In genomic region chr2:109612991-109613921, GRCh38 we compare ENCODE assay signal across 8 cellular contexts. TPM values are rescaled to one million over a fixed set of nuclear protein-coding genes. Genes with fewer than 3 reads are reported as not detected.
DNase-seq lines count a peak whose midpoint lies in the region; ATAC-seq and TF ChIP-seq lines count a peak whose summit lies in the region.

No MANE protein-coding gene starts in this region.

- peak overlapping the region; percentile 98 for H3K27ac Mint-ChIP-seq in WTC11
- peak overlapping the region in 1 of 2 donors; percentile 65 for H3K27ac Mint-ChIP-seq in natural killer cell treated with Interleukin-12 subunit alpha and Interleukin-12 subunit beta and Interleukin-15 and Interleukin-18, amount 100 ng/mL, for 72 hours

- no peak for TF ChIP-seq CTCF in WTC11 (IDR thresholded peaks at IDR 0.05)
- TF ChIP-seq CTCF in foreskin keratinocyte (conservative IDR thresholded peaks at IDR 0.05): no peak

- peaks cover 51% of the 10 kb centered on the region for H3K4me1 Mint-ChIP-seq in WTC11
- peaks cover 7 to 8% of the 10 kb centered on the region in 2 donors for H3K4me1 Mint-ChIP-seq in natural killer cell treated with Interleukin-12 subunit alpha and Interleukin-12 subunit beta and Interleukin-15 and Interleukin-18, amount 100 ng/mL, for 72 hours (ENCODE audit: low read depth in 2 of 2)

- peak overlapping the region; percentile 78 for H3K27ac ChIP-seq in foreskin keratinocyte

- DNase-seq in Ammon's horn (ENCODE audit: low spot score): peak; percentile 39
- no peak for DNase-seq in WTC11 (ENCODE audit: low spot score)
- no peak for DNase-seq in foreskin keratinocyte
- no peak for DNase-seq in natural killer cell treated with Interleukin-12 subunit alpha and Interleukin-12 subunit beta and Interleukin-15 and Interleukin-18, amount 100 ng/mL, for 72 hours (ENCODE audit: low spot score)
- no peak for DNase-seq in GDM1 (lab: John Stamatoyannopoulos, UW)

- no peaks in the 10 kb centered on the region for H3K27me3 ChIP-seq in foreskin keratinocyte

- H3K4me3 Mint-ChIP-seq in WTC11: peak overlapping the region; percentile 97
- peak overlapping the region; percentile 77 for H3K4me3 Mint-ChIP-seq in natural killer cell treated with Interleukin-12 subunit alpha and Interleukin-12 subunit beta and Interleukin-15 and Interleukin-18, amount 100 ng/mL, for 72 hours

- CTCF ChIA-PET in WTC11 (lab: Charles Lee): interaction anchor here (1.9 to 2.6 kb wide), 2 partner anchors 66 to 103 kb away, joined by 5 to 20 read pairs; no protein-coding TSS in a partner anchor

- no peaks in the 10 kb centered on the region for H3K36me3 Mint-ChIP-seq in WTC11
- H3K36me3 Mint-ChIP-seq in natural killer cell treated with Interleukin-12 subunit alpha and Interleukin-12 subunit beta and Interleukin-15 and Interleukin-18, amount 100 ng/mL, for 72 hours: peaks cover 8% of the 10 kb centered on the region

- peaks cover 14% of the 10 kb centered on the region for H3K27me3 Mint-ChIP-seq in WTC11 (ENCODE audit: low read depth)
- peaks cover 34 to 59% of the 10 kb centered on the region in 2 donors for H3K27me3 Mint-ChIP-seq in natural killer cell treated with Interleukin-12 subunit alpha and Interleukin-12 subunit beta and Interleukin-15 and Interleukin-18, amount 100 ng/mL, for 72 hours

- H3K9me3 Mint-ChIP-seq in WTC11: no peaks in the 10 kb centered on the region
- H3K9me3 Mint-ChIP-seq in natural killer cell treated with Interleukin-12 subunit alpha and Interleukin-12 subunit beta and Interleukin-15 and Interleukin-18, amount 100 ng/mL, for 72 hours: no peaks in the 10 kb centered on the region

- H3K4me1 ChIP-seq in foreskin keratinocyte: peaks cover 27% of the 10 kb centered on the region

- ATAC-seq in GM18907 (IDR thresholded peaks at IDR 0.05; ENCODE audit: unreplicated experiment) (peak; percentile 33), HG03354 (IDR thresholded peaks at IDR 0.05; ENCODE audit: poor library complexity, severe bottlenecking, unreplicated experiment) (peak; percentile 35), WTC11 (peak; percentile 1), foreskin keratinocyte (peak; percentile 0), HG02973 (IDR thresholded peaks at IDR 0.05; ENCODE audit: unreplicated experiment) (no peak)
- ATAC-seq in natural killer cell treated with Interleukin-12 subunit alpha and Interleukin-12 subunit beta and Interleukin-15 and Interleukin-18, amount 100 ng/mL, for 72 hours: peak in 1 of 2 donors; percentile 15

- POLR2A ChIA-PET in WTC11 (lab: Charles Lee): interaction anchor here (0.9 to 1.9 kb wide), 8 partner anchors 8 to 81 kb away, joined by 3 to 8 read pairs (median 4); no protein-coding TSS in a partner anchor

TF ChIP-seq in WTC11, 78 proteins besides CTCF, POLR2A, EP300 and RAD21:
- TF ChIP-seq FOXP1 (CRISPR knock-in tag; IDR thresholded peaks at IDR 0.05; ENCODE audit: borderline replicate concordance) (0 out of 2 replicates have a peak, but pooled peaks have one; percentile 2), JAZF1 (CRISPR knock-in tag; IDR thresholded peaks at IDR 0.05) (no peak)

RNA-seq across cellular contexts. Expression of gene SEPTIN10, which starts 0.5 kb away (rescaled TPM):
- total RNA-seq in WTC11 (2021) (86.8 to 92.1 TPM (median 90.1 TPM) in 3 replicates), foreskin keratinocyte (93.4 and 100 TPM in 2 replicates)
- polyA plus RNA-seq in foreskin keratinocyte: 31.6 and 37.3 TPM in 2 replicates
- 1 to 10 TPM in 1 of 2 donors, under 1 TPM in 1; 0.64 to 1.9 TPM for total RNA-seq in natural killer cell treated with Interleukin-12 subunit alpha and Interleukin-12 subunit beta and Interleukin-15 and Interleukin-18, amount 100 ng/mL, for 72 hours

RNA-seq across cellular contexts. Expression of gene SOWAHC, which starts 0.9 kb away (rescaled TPM):
- total RNA-seq in WTC11 (2021) (14.2 to 18.6 TPM (median 14.5 TPM) in 3 replicates), foreskin keratinocyte (30.8 and 31.2 TPM in 2 replicates)
- 10.1 and 11.5 TPM in 2 replicates for polyA plus RNA-seq in foreskin keratinocyte
- total RNA-seq in natural killer cell treated with Interleukin-12 subunit alpha and Interleukin-12 subunit beta and Interleukin-15 and Interleukin-18, amount 100 ng/mL, for 72 hours: under 1 TPM; 0.14 to 0.29 TPM

Comparison
In these comparisons a context has a peak if more than half of its experiments do, and no peak if none do; other contexts are left out.
1. RNA of gene SEPTIN10, which starts 0.5 kb away (total RNA-seq): 93.4 to 100 TPM in foreskin keratinocyte and 86.8 to 92.1 TPM in WTC11; 0.64 to 1.9 TPM in natural killer cell treated with Interleukin-12 subunit alpha and Interleukin-12 subunit beta and Interleukin-15 and Interleukin-18, amount 100 ng/mL, for 72 hours; every median in the first group is over 10 times any median in the second.
2. RNA of gene SOWAHC, which starts 0.9 kb away (total RNA-seq): 30.8 to 31.2 TPM in foreskin keratinocyte and 14.2 to 18.6 TPM in WTC11; 0.14 to 0.29 TPM in natural killer cell treated with Interleukin-12 subunit alpha and Interleukin-12 subunit beta and Interleukin-15 and Interleukin-18, amount 100 ng/mL, for 72 hours; every median in the first group is over 10 times any median in the second.